Comparison of ENCODE assay signal across 21 cellular contexts in genomic region chr10:103951942-103952341, GRCh38. TPM values are rescaled to one million over a fixed set of nuclear protein-coding genes. Genes with fewer than 3 reads are reported as not detected.
DNase-seq lines count a peak whose midpoint lies in the region; ATAC-seq and TF ChIP-seq lines count a peak whose summit lies in the region.
"Had no signal": no experiment of that assay in that cellular context is flagged by ENCODE, and none has a peak within 500 bp of the region (broad histone marks: within the 10 kb centered on the region; RNA-seq: fewer than 3 reads in every experiment).

No MANE protein-coding gene starts in this region.

- H3K4me1 ChIP-seq in HAP-1: peaks cover 9% of the 10 kb centered on the region
- H3K4me1 ChIP-seq in neuronal stem cell (ENCODE audit: control insufficient read depth in 2 of 2, insufficient read depth in 1 of 2, low read depth in 1 of 2, low read length in 2 of 2): peaks cover 2 to 3% of the 10 kb centered on the region in 2 donors
- H3K4me1 ChIP-seq in gastroesophageal sphincter: no peaks in the 10 kb centered on the region
- H3K4me1 ChIP-seq in spleen: no peaks in the 10 kb centered on the region

- H2AK5ac ChIP-seq in neuronal stem cell (ENCODE audit: low read depth, low read length): no peak overlapping the region

- TF ChIP-seq CTCF in VCaP (conservative IDR thresholded peaks at IDR 0.05) (no peak), gastroesophageal sphincter (IDR thresholded peaks at IDR 0.05) (no peak), spleen (IDR thresholded peaks at IDR 0.05 in 8 of 11, conservative IDR thresholded peaks at IDR 0.05 in 3 of 11) (no peak)

- ATAC-seq in gastroesophageal sphincter: no peak
- ATAC-seq: HCT116 had no signal

- no peak overlapping the region for H3K4me3 ChIP-seq in HAP-1
- no peak overlapping the region for H3K4me3 ChIP-seq in neuronal stem cell (ENCODE audit: low read length in 2 of 2)
- no peak overlapping the region for H3K4me3 ChIP-seq in gastroesophageal sphincter
- H3K4me3 ChIP-seq in spleen: no peak overlapping the region
- H3K4me3 ChIP-seq: GM23248, MG63, SK-N-MC had no signal

- H2BK15ac ChIP-seq in neuronal stem cell (ENCODE audit: low read length): no peak overlapping the region

- TF ChIP-seq EP300 in gastroesophageal sphincter (IDR thresholded peaks at IDR 0.05): no peak

- H3K27me3 ChIP-seq in HAP-1 (ENCODE audit: low read depth) (peaks cover 72% of the 10 kb centered on the region), neuronal stem cell (ENCODE audit: control insufficient read depth in 3 of 3, insufficient read depth in 3 of 3, low read depth in 1 of 3, low read length in 3 of 3) (peaks cover 0 to under 1% (median 0%) of the 10 kb centered on the region in 3 experiments), gastroesophageal sphincter (no peaks in the 10 kb centered on the region), spleen (replicated peaks in 1 of 7) (no peaks in the 10 kb centered on the region)
- H3K27me3 ChIP-seq: MG63 had no signal

- H3K18ac ChIP-seq in neuronal stem cell (ENCODE audit: low read length): no peak overlapping the region

- WGBS in neuronal stem cell (ENCODE audit: extremely low coverage in 2 of 2, insufficient read length in 2 of 2, insufficient replicate concordance in 1 of 2), 2 donors: no CpG with 5 or more reads among the region's 4 CpGs
- WGBS in gastroesophageal sphincter (ENCODE audit: low coverage in 1 of 2), 2 donors: 68 to 82% methylated on average over 4 of the region's 4 CpGs
- WGBS in spleen, 5 donors: 79 to 93% (median 82%) methylated on average over 4 of the region's 4 CpGs

- H3K4me2 ChIP-seq in neuronal stem cell (ENCODE audit: insufficient read depth, low read length, poor library complexity, severe bottlenecking): no peak overlapping the region

- H3K14ac ChIP-seq in neuronal stem cell (ENCODE audit: low read length): no peak overlapping the region

- no peak overlapping the region for H2BK12ac ChIP-seq in neuronal stem cell (ENCODE audit: low read length)

- in situ Hi-C loops in HAP-1 (cut with MboI; ENCODE audit: low sequenced_read_pairs): no loop called here

- H3K36me3 ChIP-seq in HAP-1 (replicated peaks) (no peaks in the 10 kb centered on the region), neuronal stem cell (replicated peaks in 1 of 2; ENCODE audit: control insufficient read depth in 2 of 2, insufficient read depth in 2 of 2, low read length in 2 of 2) (no peaks in the 10 kb centered on the region), gastroesophageal sphincter (no peaks in the 10 kb centered on the region), spleen (no peaks in the 10 kb centered on the region)
- H3K36me3 ChIP-seq: MG63 had no signal

- intact Hi-C loops in spleen (cut with DNase I; ENCODE audit: low total_unique reads): no loop called here

- H4K91ac ChIP-seq in neuronal stem cell (ENCODE audit: low read depth, low read length, poor library complexity): no peak overlapping the region

- H2BK120ac ChIP-seq in neuronal stem cell (ENCODE audit: low read depth, low read length): no peak overlapping the region

- TF ChIP-seq POLR2A in gastroesophageal sphincter (IDR thresholded peaks at IDR 0.05) (no peak), spleen (IDR thresholded peaks at IDR 0.05) (no peak)

- H4K8ac ChIP-seq in neuronal stem cell (ENCODE audit: low read depth, low read length): no peak overlapping the region

- H3K9me3 ChIP-seq in HAP-1 (no peaks in the 10 kb centered on the region; the same call in 1 of the 2 replicates), neuronal stem cell (replicated peaks in 1 of 2; ENCODE audit: control insufficient read depth in 2 of 2, insufficient read depth in 1 of 2, low read depth in 1 of 2, low read length in 2 of 2) (no peaks in the 10 kb centered on the region), gastroesophageal sphincter (peaks cover 0 to 5% (median 0%) of the 10 kb centered on the region in 3 donors), spleen (peaks cover 0 to 6% (median 0%) of the 10 kb centered on the region in 8 donors)
- H3K9me3 ChIP-seq: MG63 had no signal

- H3K9ac ChIP-seq in neuronal stem cell (ENCODE audit: low read depth, low read length, poor library complexity): no peak overlapping the region
- H3K9ac ChIP-seq: GM23248 had no signal

- H3K23ac ChIP-seq in neuronal stem cell (ENCODE audit: low read depth, low read length, poor library complexity): no peak overlapping the region

- H2BK5ac ChIP-seq in neuronal stem cell (ENCODE audit: low read length): no peak overlapping the region

- H3K27ac ChIP-seq in VCaP: peak overlapping the region; percentile 97
- no peak overlapping the region for H3K27ac ChIP-seq in neuronal stem cell (replicated peaks; ENCODE audit: low read length)
- H3K27ac ChIP-seq in gastroesophageal sphincter: no peak overlapping the region
- H3K27ac ChIP-seq in spleen: no peak overlapping the region
- H3K27ac ChIP-seq: GM23248, SK-N-MC had no signal

- H3K79me1 ChIP-seq in neuronal stem cell (ENCODE audit: low read depth, low read length): no peaks in the 10 kb centered on the region

- DNase-seq in DMS153 (lab: John Stamatoyannopoulos, UW): peak; percentile 68
- peak; percentile 59 to 92 for DNase-seq in HAP-1 (ENCODE audit: low spot score in 2 of 2)
- no peak for DNase-seq in neuronal stem cell (ENCODE audit: low spot score)
- no peak for DNase-seq in cortex of kidney (lab: John Stamatoyannopoulos, UW)
- no peak for DNase-seq in spleen
- DNase-seq: DMS53, EL, GM23248, Karpas-422, MG63, NCI-H1048, NCI-H1436, NCI-H1930, NCI-H226, NCI-H526 treated with DMSO at 0.1 percent for 48 hours, OCI-M1, Right ventricle myocardium superior had no signal

- H3K4ac ChIP-seq in neuronal stem cell (ENCODE audit: low read length): no peak overlapping the region

- H2AFZ ChIP-seq in neuronal stem cell (ENCODE audit: low read length): peak overlapping the region; percentile 83
- H2AFZ ChIP-seq: GM23248 had no signal

RNA-seq across cellular contexts. Expression of gene SLK, which starts 15.0 kb away (rescaled TPM):
- 19.3 TPM for polyA plus RNA-seq in neuronal stem cell (2013, experiment 1 of 2)
- 19.4 TPM for polyA plus RNA-seq in neuronal stem cell (2013, experiment 2 of 2)
- 100 to 1,000 TPM in 2 of 4 donors, 10 to 100 TPM in 2; 75.0 to 119 (median 107) TPM for total RNA-seq in gastroesophageal sphincter
- total RNA-seq in spleen: 10 to 100 TPM; 28.9 to 47.4 (median 39.0) TPM
- polyA plus RNA-seq in spleen: 1 to 10 TPM; 5.6 to 9.1 (median 5.8) TPM

RNA-seq across cellular contexts. Expression of gene STN1, which starts 34.0 kb away (rescaled TPM):
- 17.4 TPM for polyA plus RNA-seq in neuronal stem cell (2013, experiment 1 of 2)
- polyA plus RNA-seq in neuronal stem cell (2013, experiment 2 of 2): 16.7 TPM
- 10 to 100 TPM; 17.1 to 31.6 (median 29.6) TPM for total RNA-seq in gastroesophageal sphincter
- 10 to 100 TPM; 18.6 to 27.7 (median 24.1) TPM for total RNA-seq in spleen
- 10 to 100 TPM; 14.2 to 18.1 (median 15.1) TPM for polyA plus RNA-seq in spleen

Comparison
In these comparisons a context has a peak if more than half of its experiments do, and no peak if none do; other contexts are left out.
1. DNase-seq: peak in DMS153 (single experiment) and HAP-1 (2 of 2); none in neuronal stem cell (single experiment), cortex of kidney (single experiment) and spleen (single experiment).